8 cellular contexts compared by ENCODE assay signal in genomic region chr15:78065973-78066946, GRCh38. TPM values are rescaled to one million over a fixed set of nuclear protein-coding genes. Genes with fewer than 3 reads are reported as not detected.
DNase-seq lines count a peak whose midpoint lies in the region; ATAC-seq and TF ChIP-seq lines count a peak whose summit lies in the region.

No MANE protein-coding gene starts in this region.

- ATAC-seq in HG03521 (IDR thresholded peaks at IDR 0.05; ENCODE audit: unreplicated experiment) (peak; percentile 46), HG03045 (IDR thresholded peaks at IDR 0.05; ENCODE audit: unreplicated experiment) (no peak)

- TF ChIP-seq EP300 in suprapubic skin (IDR thresholded peaks at IDR 0.05): no peak

- TF ChIP-seq CTCF in 22Rv1 (IDR thresholded peaks at IDR 0.05) (no peak), dorsolateral prefrontal cortex (IDR thresholded peaks at IDR 0.05 in 54 of 56, conservative IDR thresholded peaks at IDR 0.05 in 2 of 56; ENCODE audit: low read depth in 1 of 56, partially characterized antibody in 56 of 56) (no peak), suprapubic skin (IDR thresholded peaks at IDR 0.05) (no peak)

- peaks cover 97% of the 10 kb centered on the region for H3K4me1 ChIP-seq in suprapubic skin

- WGBS in suprapubic skin: 65% methylated on average over 7 of the region's 7 CpGs

- intact Hi-C loops in dorsolateral prefrontal cortex (cut with DNase I): no loop called here

- H3K27ac ChIP-seq in 22Rv1 (peak overlapping the region; percentile 75), dorsolateral prefrontal cortex (peak overlapping the region in 55 of 59 donors; percentile 17 to 91 (median 76)), suprapubic skin (peak overlapping the region; percentile 90)

- TF ChIP-seq POLR2A in GM19193 (IDR thresholded peaks at IDR 0.05; ENCODE audit: extremely low read depth, insufficient read depth, insufficient read length) (peak; percentile 42), suprapubic skin (IDR thresholded peaks at IDR 0.05) (no peak)

- no peaks in the 10 kb centered on the region for H3K36me3 ChIP-seq in suprapubic skin

- H3K9me3 ChIP-seq in suprapubic skin: no peaks in the 10 kb centered on the region

- DNase-seq in dorsolateral prefrontal cortex (no peak), suprapubic skin (ENCODE audit: low spot score in 2 of 2) (no peak), MV-4-11 (lab: John Stamatoyannopoulos, UW) (no peak), cerebellar nuclear complex (lab: John Stamatoyannopoulos, UW) (no peak)

- H3K4me3 ChIP-seq in dorsolateral prefrontal cortex (peak overlapping the region in 1 of 59 donors; percentile 9), suprapubic skin (no peak overlapping the region)

- H3K27me3 ChIP-seq in dorsolateral prefrontal cortex (no peaks in the 10 kb centered on the region), suprapubic skin (no peaks in the 10 kb centered on the region)

RNA-seq across cellular contexts. Expression of gene TBC1D2B, which starts 11.3 kb away (rescaled TPM):
- total RNA-seq in dorsolateral prefrontal cortex: 10 to 100 TPM; 18.5 to 62.5 (median 37.5) TPM
- 100 to 1,000 TPM in 1 of 4 donors, 10 to 100 TPM in 3; 27.9 to 126 (median 41.5) TPM for total RNA-seq in suprapubic skin

RNA-seq across cellular contexts. Expression of gene SH2D7, which starts 26.1 kb away (rescaled TPM):
- not detected for total RNA-seq in dorsolateral prefrontal cortex
- not detected for total RNA-seq in suprapubic skin
